16 cellular contexts compared by ENCODE assay signal in the genomic region with DNA sequence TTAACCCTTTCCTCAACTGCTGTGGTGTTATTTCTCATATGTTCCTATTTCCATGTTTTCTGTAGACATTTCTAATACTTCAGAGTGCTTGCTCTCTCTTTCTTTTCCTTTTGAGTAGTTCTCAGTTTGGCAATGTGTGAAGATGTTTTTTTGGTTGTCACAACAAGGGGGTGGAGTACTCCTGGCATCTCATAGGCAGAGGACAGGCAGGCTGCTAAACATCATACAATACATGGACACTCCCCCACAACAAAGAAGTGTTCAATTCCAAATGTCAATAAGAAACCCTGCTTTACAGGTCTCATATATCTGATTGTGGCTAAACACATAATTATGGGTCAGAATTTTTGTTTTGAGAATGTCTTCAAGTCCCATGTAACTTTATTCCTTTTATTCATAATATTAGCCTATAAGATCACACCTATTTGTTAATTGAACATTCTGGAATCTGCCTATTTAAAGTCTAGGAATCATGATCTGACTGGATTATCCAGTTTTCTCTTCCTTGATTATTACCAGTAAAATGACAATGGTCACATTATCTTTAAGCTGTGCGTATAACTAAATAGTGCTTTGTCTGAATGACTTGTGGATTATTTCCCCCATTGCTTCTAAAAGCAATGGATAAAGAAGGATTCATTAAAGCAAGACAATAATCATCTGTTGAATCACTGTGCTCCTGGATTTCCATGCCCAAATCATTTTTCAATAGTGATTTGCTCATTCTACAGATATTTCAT.
"Had no signal": no experiment of that assay in that cellular context is flagged by ENCODE, and none has a peak within 500 bp of the region (broad histone marks: within the 10 kb centered on the region; RNA-seq: fewer than 3 reads in every experiment).

No MANE protein-coding gene starts in this region.

- H3K27ac ChIP-seq: cardiac muscle cell, colonic mucosa, right atrium auricular region, WERI-Rb-1 had no signal

- H3K9me3 ChIP-seq: colonic mucosa, right atrium auricular region, tibial nerve had no signal

- H3K36me3 ChIP-seq: cardiac muscle cell, colonic mucosa, right atrium auricular region, tibial nerve, WERI-Rb-1 had no signal

- H3K4me3 ChIP-seq: cardiac muscle cell, colonic mucosa, right atrium auricular region, tibial nerve had no signal

- DNase-seq: activated CD4-positive, alpha-beta memory T cell treated with anti-CD3 and anti-CD28 coated beads, Interleukin-2, amount 10 ng/mL, durations not matched to agents 7 days and 5 days; activated naive CD4-positive, alpha-beta T cell treated with anti-CD3 and anti-CD28 coated beads, Interleukin-2, amount 10 ng/mL, durations not matched to agents 7 days and 5 days; activated T-cell treated with anti-CD3 and anti-CD28 coated beads, Interleukin-2, amount 50 U/mL, for 24 hours; colonic mucosa; effector CD4-positive, alpha-beta T cell; foreskin fibroblast; mammary epithelial cell; naive thymus-derived CD8-positive, alpha-beta T cell; stimulated activated CD4-positive, alpha-beta T cell treated with anti-CD3 and anti-CD28 coated beads, Interleukin-2, amount 100 ng/mL, for 48 hours; WERI-Rb-1 had no signal

- H3K27me3 ChIP-seq: colonic mucosa, right atrium auricular region, tibial nerve had no signal

- FAIRE-seq: astrocyte, endothelial cell of umbilical vein had no signal

- H3K4me1 ChIP-seq: colonic mucosa had no signal

- ATAC-seq: naive thymus-derived CD8-positive, alpha-beta T cell; stimulated activated memory B cell treated with anti-CD40 and anti-IgM and Interleukin-4, amounts not matched to agents 10 μg/mL and 1 μg/mL and 100 μg/mL, for 72 hours had no signal
